ENCODE assay signal across 15 cellular contexts in the genomic region with DNA sequence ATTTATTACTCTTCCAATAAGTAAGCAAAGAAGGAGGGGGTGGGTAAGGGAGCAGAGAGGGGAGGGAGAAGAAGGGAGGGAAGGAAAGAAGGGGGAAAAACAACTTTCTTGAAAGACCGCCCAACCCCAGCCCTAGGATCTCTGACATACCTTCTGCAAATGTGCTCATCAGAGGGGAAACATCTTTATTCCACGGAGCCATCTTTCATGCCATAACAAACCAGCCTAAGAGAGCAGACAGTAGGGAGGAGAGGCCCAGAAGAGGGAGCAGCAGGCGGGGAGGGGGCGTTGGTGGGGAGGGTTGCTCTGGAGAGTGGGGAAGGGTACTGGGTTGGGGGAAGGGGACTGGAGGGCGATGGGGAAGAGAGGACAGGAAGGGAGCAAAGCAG. TPM values are rescaled to one million over a fixed set of nuclear protein-coding genes. Genes with fewer than 3 reads are reported as not detected.
DNase-seq lines count a peak whose midpoint lies in the region; FAIRE-seq and TF ChIP-seq lines count a peak whose summit lies in the region.
"Had no signal": no experiment of that assay in that cellular context is flagged by ENCODE, and none has a peak within 500 bp of the region (broad histone marks: within the 10 kb centered on the region; RNA-seq: fewer than 3 reads in every experiment).

No MANE protein-coding gene starts in this region.

- H3K23ac ChIP-seq in H1 (ENCODE audit: insufficient read length) (no peak overlapping the region), mesenchymal stem cell (ENCODE audit: low read length in 2 of 2) (no peak overlapping the region)

- H4K8ac ChIP-seq in H1 (ENCODE audit: extremely low read depth, insufficient read depth, low read length) (no peak overlapping the region), mesenchymal stem cell (ENCODE audit: low read length) (no peak overlapping the region)

- no peak overlapping the region for H3K56ac ChIP-seq in H1 (replicated peaks; ENCODE audit: insufficient read length, low read depth, low read length)

- H2BK120ac ChIP-seq in H1 (replicated peaks; ENCODE audit: low read depth, low read length) (no peak overlapping the region), mesenchymal stem cell (ENCODE audit: low read depth, low read length) (no peak overlapping the region)

- TF ChIP-seq CTCF in H1 (IDR thresholded peaks at IDR 0.05; ENCODE audit: control extremely low read depth in 1 of 3, insufficient read depth in 1 of 3, low read depth in 1 of 3, low read length in 3 of 3) (no peak), spleen (IDR thresholded peaks at IDR 0.05 in 8 of 11, conservative IDR thresholded peaks at IDR 0.05 in 3 of 11) (no peak)

- H2BK5ac ChIP-seq in H1 (ENCODE audit: low read depth, low read length) (no peak overlapping the region), mesenchymal stem cell (ENCODE audit: low read depth, low read length, poor library complexity, severe bottlenecking) (no peak overlapping the region)

- H3K9ac ChIP-seq in HUES6 (ENCODE audit: low read length): no peak overlapping the region
- H3K9ac ChIP-seq in H1 (replicated peaks in 1 of 4; ENCODE audit: extremely low read depth in 1 of 4, low read depth in 3 of 4, low read length in 3 of 4): no peak overlapping the region
- no peak overlapping the region for H3K9ac ChIP-seq in mesenchymal stem cell (ENCODE audit: low read length)
- H3K9ac ChIP-seq in Karpas-422 (ENCODE audit: low read length): no peak overlapping the region

- POLR2A ChIA-PET in H1 (lab: Charles Lee; ENCODE audit: partially characterized antibody): interaction anchor here (1.8 kb wide), 1 partner anchor 10 kb away, joined by 4 read pairs; no protein-coding TSS in a partner anchor

- H3K23me2 ChIP-seq in H1 (ENCODE audit: low read depth, low read length): peaks cover 7% of the 10 kb centered on the region

- no peak for TF ChIP-seq EP300 in H1 (IDR thresholded peaks at IDR 0.05; ENCODE audit: borderline replicate concordance in 1 of 2, low read depth in 2 of 2, low read length in 2 of 2)

- no peaks in the 10 kb centered on the region for H3K9me2 ChIP-seq in Karpas-422 (replicated peaks; ENCODE audit: insufficient read depth, low read length)

- H3K79me1 ChIP-seq in H1 (ENCODE audit: low read depth, low read length) (no peaks in the 10 kb centered on the region), mesenchymal stem cell (replicated peaks; ENCODE audit: low read length, poor library complexity, severe bottlenecking) (no peaks in the 10 kb centered on the region)

- H3K4ac ChIP-seq in H1 (replicated peaks; ENCODE audit: insufficient read length, low read depth, low read length) (no peak overlapping the region), mesenchymal stem cell (ENCODE audit: low read depth in 1 of 2, low read length in 2 of 2) (no peak overlapping the region)

- H3K27me3 ChIP-seq in HUES6 (ENCODE audit: control insufficient read depth, insufficient read depth, low read length) (peaks cover 7% of the 10 kb centered on the region; the same call in 1 of the 2 replicates), H1 (replicated peaks in 1 of 4; ENCODE audit: control insufficient read depth in 3 of 4, extremely low read depth in 1 of 4, insufficient read depth in 3 of 4, low read length in 3 of 4) (peaks cover 0 to 11% (median 2%) of the 10 kb centered on the region in 4 experiments; a peak in 3 of 7 replicates), mesenchymal stem cell (ENCODE audit: control insufficient read depth in 1 of 2, insufficient read depth in 1 of 2, low read length in 2 of 2) (peaks cover 59 to 79% of the 10 kb centered on the region in 2 experiments), spleen (replicated peaks in 1 of 7) (peaks cover 0 to 18% (median 0%) of the 10 kb centered on the region in 7 donors), Karpas-422 (ENCODE audit: low read length) (no peaks in the 10 kb centered on the region)

- H3K18ac ChIP-seq in H1 (ENCODE audit: extremely low read depth, low read length) (no peak overlapping the region), mesenchymal stem cell (ENCODE audit: low read depth in 1 of 2, low read length in 2 of 2) (peak overlapping the region in 1 of 2 experiments; percentile 18)

- H3K4me1 ChIP-seq in HUES6 (ENCODE audit: control insufficient read depth, insufficient read depth, low read length) (0 out of 2 replicates have a peak, but pooled peaks cover 4% of the 10 kb centered on the region), H1 (replicated peaks in 1 of 4; ENCODE audit: control insufficient read depth in 3 of 4, insufficient read depth in 4 of 4, low read length in 3 of 4) (peaks cover 0 to 7% (median 0%) of the 10 kb centered on the region in 4 experiments; a peak in 2 of 7 replicates), mesenchymal stem cell (ENCODE audit: control insufficient read depth, insufficient read depth, low read depth, low read length) (peaks cover 6% of the 10 kb centered on the region), spleen (peaks cover 0 to 24% (median 12%) of the 10 kb centered on the region in 6 donors), Karpas-422 (ENCODE audit: low read length) (peaks cover 15% of the 10 kb centered on the region)

- H2BK20ac ChIP-seq in H1 (ENCODE audit: low read length): no peak overlapping the region

- peak overlapping the region; percentile 66; the same call in 1 of the 2 replicates for H3K4me3 ChIP-seq in HUES6 (ENCODE audit: low read depth, low read length)
- peak overlapping the region in 1 of 4 experiments; percentile 63; a peak in 3 of 8 replicates for H3K4me3 ChIP-seq in H1 (ENCODE audit: extremely low read depth in 1 of 4, insufficient read depth in 2 of 4, low read depth in 3 of 4, low read length in 4 of 4)
- no peak overlapping the region for H3K4me3 ChIP-seq in mesenchymal stem cell (ENCODE audit: insufficient read depth in 1 of 2, low read depth in 1 of 2, low read length in 2 of 2)
- peak overlapping the region in 2 of 8 donors; percentile 2 to 36 for H3K4me3 ChIP-seq in spleen
- H3K4me3 ChIP-seq in Karpas-422 (ENCODE audit: low read length): no peak overlapping the region
- H3K4me3 ChIP-seq: SK-N-MC had no signal

- H3K9me3 ChIP-seq in HUES6 (ENCODE audit: control insufficient read depth, insufficient read depth, low read depth, low read length) (no peaks in the 10 kb centered on the region), H1 (ENCODE audit: insufficient read depth in 2 of 2, low read depth in 1 of 2, low read length in 1 of 2) (0 out of 4 replicates have a peak, but pooled peaks cover 0 to 2% of the 10 kb centered on the region in 2 experiments), mesenchymal stem cell (ENCODE audit: control insufficient read depth, low read length) (no peaks in the 10 kb centered on the region), spleen (no peaks in the 10 kb centered on the region), Karpas-422 (ENCODE audit: low read length) (no peaks in the 10 kb centered on the region)
- H3K9me3 ChIP-seq: neutrophil had no signal

- DNase-seq in H1 (ENCODE audit: low read depth in 1 of 2, low spot score in 2 of 2): no peak
- peak; percentile 14 for DNase-seq in mesenchymal stem cell
- DNase-seq in spleen: no peak
- no peak for DNase-seq in erythroblast (lab: John Stamatoyannopoulos, UW)
- no peak for DNase-seq in stimulated activated CD4-positive, alpha-beta T cell treated with anti-CD3 and anti-CD28 coated beads, Interleukin-1b, Interleukin-23, amount 100 ng/mL, for 48 hours
- DNase-seq in NCI-H526 (lab: John Stamatoyannopoulos, UW): no peak
- no peak for DNase-seq in Karpas-422
- DNase-seq: activated CD4-positive, alpha-beta T cell treated with anti-CD3 and anti-CD28 coated beads for 36 hours; activated CD8-positive, alpha-beta memory T cell treated with anti-CD3 and anti-CD28 coated beads, Interleukin-2, amount 50 U/mL, for 4 hours; activated gamma-delta T cell treated with Interleukin-2 at 50 U/mL for 16 hours; Calu3; stimulated activated CD4-positive, alpha-beta T cell treated with anti-CD3 and anti-CD28 coated beads, Interleukin-4, amount 100 ng/mL, for 24 hours had no signal

- H3K27ac ChIP-seq in HUES6 (ENCODE audit: low read depth, low read length) (no peak overlapping the region), H1 (ENCODE audit: low read depth, low read length) (no peak overlapping the region), mesenchymal stem cell (ENCODE audit: low read length, poor library complexity, severe bottlenecking) (no peak overlapping the region), spleen (peak overlapping the region in 7 of 8 donors; percentile 7 to 83 (median 73)), Karpas-422 (ENCODE audit: low read length) (no peak overlapping the region)
- H3K27ac ChIP-seq: neutrophil, SK-N-MC had no signal

- no peak overlapping the region for H2AFZ ChIP-seq in H1 (ENCODE audit: low read length)
- no peak overlapping the region for H2AFZ ChIP-seq in mesenchymal stem cell (ENCODE audit: low read depth, low read length)
- no peak overlapping the region for H2AFZ ChIP-seq in Karpas-422 (ENCODE audit: low read length)

- no peaks in the 10 kb centered on the region for H3K79me2 ChIP-seq in H1 (ENCODE audit: control insufficient read depth in 1 of 2, insufficient read depth in 2 of 2, low read length in 2 of 2)
- no peaks in the 10 kb centered on the region for H3K79me2 ChIP-seq in Karpas-422 (ENCODE audit: low read length)

- CTCF ChIA-PET in H1 (lab: Charles Lee; ENCODE audit: partially characterized antibody): interaction anchor here (1.3 to 4.8 kb wide), 3 partner anchors 9 to 111 kb away, joined by 3 to 25 read pairs (median 5); no protein-coding TSS in a partner anchor

- 7% methylated on average over 2 of the region's 5 CpGs; no CpG with 5 or more reads in 1 of the 2 experiments for WGBS in H1 (ENCODE audit: extremely low coverage in 1 of 2, insufficient coverage in 1 of 2, insufficient read length in 1 of 2, insufficient replicate concordance in 2 of 2, low coverage in 1 of 2, low lambda C conversion rate in 2 of 2, missing lambda C conversion rate in 1 of 2), 2 experiments
- 46% methylated on average over 2 of the region's 5 CpGs for WGBS in mesenchymal stem cell
- 66 to 79% (median 75%) methylated on average over 5 of the region's 5 CpGs for WGBS in spleen, 5 donors

- no peak overlapping the region for H3K14ac ChIP-seq in H1 (ENCODE audit: insufficient read length)
- no peak overlapping the region for H3K14ac ChIP-seq in mesenchymal stem cell (ENCODE audit: low read length in 2 of 2)

- H3K36me3 ChIP-seq in HUES6 (ENCODE audit: control insufficient read depth, insufficient read depth, low read length) (no peaks in the 10 kb centered on the region), H1 (ENCODE audit: control insufficient read depth in 2 of 4, insufficient read depth in 4 of 4, low read length in 3 of 4) (no peaks in the 10 kb centered on the region), mesenchymal stem cell (ENCODE audit: control insufficient read depth in 1 of 2, insufficient read depth in 2 of 2, low read depth in 1 of 2, low read length in 2 of 2) (no peaks in the 10 kb centered on the region), spleen (no peaks in the 10 kb centered on the region), Karpas-422 (ENCODE audit: insufficient read depth, low read length) (no peaks in the 10 kb centered on the region)
- H3K36me3 ChIP-seq: neutrophil had no signal

- intact Hi-C loops in spleen (cut with DNase I; ENCODE audit: low total_unique reads): no loop called here

- H4K20me1 ChIP-seq in H1 (replicated peaks in 1 of 2; ENCODE audit: control insufficient read depth in 1 of 2, insufficient read depth in 2 of 2, low read length in 2 of 2): no peaks in the 10 kb centered on the region
- H4K20me1 ChIP-seq in Karpas-422 (ENCODE audit: insufficient read depth, low read depth, low read length): no peaks in the 10 kb centered on the region

- no peak overlapping the region for H4K5ac ChIP-seq in H1 (ENCODE audit: insufficient read length, low read depth, low read length)

- H4K91ac ChIP-seq in H1 (replicated peaks; ENCODE audit: insufficient read length, low read length): no peak overlapping the region
- no peak overlapping the region for H4K91ac ChIP-seq in mesenchymal stem cell (ENCODE audit: low read length)

- H3K4me2 ChIP-seq in H1 (ENCODE audit: insufficient read depth in 1 of 2, low read depth in 2 of 2, low read length in 2 of 2) (peak overlapping the region; percentile 73 to 89), mesenchymal stem cell (ENCODE audit: low read length, poor library complexity, severe bottlenecking) (no peak overlapping the region), Karpas-422 (ENCODE audit: low read depth, low read length, poor library complexity, severe bottlenecking) (no peak overlapping the region)

- no peak for TF ChIP-seq RAD21 in H1 (IDR thresholded peaks at IDR 0.05 in 1 of 2, conservative IDR thresholded peaks at IDR 0.05 in 1 of 2; ENCODE audit: low read depth in 2 of 2, low read length in 2 of 2)

- no peak for FAIRE-seq in H1 (lab: Jason Lieb, UNC)

- H2BK15ac ChIP-seq in H1 (ENCODE audit: low read length) (no peak overlapping the region; the same call in 1 of the 2 replicates), mesenchymal stem cell (ENCODE audit: low read depth, poor library complexity, severe bottlenecking) (no peak overlapping the region)

- no peak overlapping the region for H2AK5ac ChIP-seq in H1 (ENCODE audit: low read depth, low read length)
- no peak overlapping the region for H2AK5ac ChIP-seq in mesenchymal stem cell (ENCODE audit: low read length, severe bottlenecking)

- H2BK12ac ChIP-seq in H1 (ENCODE audit: low read depth, low read length): no peak overlapping the region
- no peak overlapping the region for H2BK12ac ChIP-seq in mesenchymal stem cell (ENCODE audit: low read length in 2 of 2)

- no peak for TF ChIP-seq POLR2A in H1 (IDR thresholded peaks at IDR 0.05; ENCODE audit: control extremely low read depth in 1 of 2, low read depth in 2 of 2, low read length in 2 of 2)
- no peak for TF ChIP-seq POLR2A in spleen (IDR thresholded peaks at IDR 0.05)
- no peak for TF ChIP-seq POLR2A in erythroblast (IDR thresholded peaks at IDR 0.05; ENCODE audit: low read length)

RNA-seq across cellular contexts. Expression of gene COMTD1, which starts 48.3 kb away (rescaled TPM):
- total RNA-seq in H1 (2021; fragmentation: NEBNext Ultra II Directional; extraction: Animal tissue kit (Norgen Biotek cat#: 25700)): 31.9 and 32.5 TPM in 2 replicates
- polyA plus RNA-seq in H1 (2011; rRNA removed) (42.4 and 59.4 TPM in 2 replicates), spleen (10 to 100 TPM; 32.9 to 57.4 (median 36.0) TPM)
- 39.1 TPM for polyA plus RNA-seq in H1 (2011; cell fraction: cytosol; rRNA removed)
- polyA plus RNA-seq in H1 (2011; cell fraction: nucleus; rRNA removed): 70.0 TPM
- 26.0 to 34.8 TPM (median 30.2 TPM) in 4 replicates for polyA plus RNA-seq in H1 (2012, experiment 1 of 2)
- 26.7 TPM for polyA plus RNA-seq in H1 (2012, experiment 2 of 2)
- 46.2 TPM for polyA plus RNA-seq in H1 (2013, experiment 1 of 2)
- polyA plus RNA-seq in H1 (2013, experiment 2 of 2): 41.3 TPM
- polyA minus RNA-seq in H1 (2011; rRNA and poly(A)+ RNA removed): 2.0 and 2.8 TPM in 2 replicates
- 12.6 TPM for polyA minus RNA-seq in H1 (2011; cell fraction: cytosol; rRNA and poly(A)+ RNA removed)
- polyA minus RNA-seq in H1 (2011; cell fraction: nucleus; rRNA and poly(A)+ RNA removed): 10.9 TPM
- 11.1 TPM for polyA plus RNA-seq in mesenchymal stem cell (2013, experiment 1 of 2)
- polyA plus RNA-seq in mesenchymal stem cell (2013, experiment 2 of 2): 8.8 TPM
- total RNA-seq in spleen: 10 to 100 TPM; 14.2 to 26.3 (median 18.0) TPM
- 14.4 and 75.0 TPM in 2 replicates for total RNA-seq in Karpas-422 (2014; rRNA removed; shearing (Covaris generic); ENCODE audit: low replicate concordance)

Comparison
In these comparisons a context has a peak if more than half of its experiments do, and no peak if none do; other contexts are left out.
1. H3K27ac ChIP-seq: peak in spleen (7 of 8); none in HUES6 (single experiment), H1 (single experiment), mesenchymal stem cell (single experiment) and Karpas-422 (single experiment).
2. H3K4me2 ChIP-seq: peak in H1 (2 of 2); none in mesenchymal stem cell (single experiment) and Karpas-422 (single experiment).